ENCODE assay signal across 8 cellular contexts in the genomic region with DNA sequence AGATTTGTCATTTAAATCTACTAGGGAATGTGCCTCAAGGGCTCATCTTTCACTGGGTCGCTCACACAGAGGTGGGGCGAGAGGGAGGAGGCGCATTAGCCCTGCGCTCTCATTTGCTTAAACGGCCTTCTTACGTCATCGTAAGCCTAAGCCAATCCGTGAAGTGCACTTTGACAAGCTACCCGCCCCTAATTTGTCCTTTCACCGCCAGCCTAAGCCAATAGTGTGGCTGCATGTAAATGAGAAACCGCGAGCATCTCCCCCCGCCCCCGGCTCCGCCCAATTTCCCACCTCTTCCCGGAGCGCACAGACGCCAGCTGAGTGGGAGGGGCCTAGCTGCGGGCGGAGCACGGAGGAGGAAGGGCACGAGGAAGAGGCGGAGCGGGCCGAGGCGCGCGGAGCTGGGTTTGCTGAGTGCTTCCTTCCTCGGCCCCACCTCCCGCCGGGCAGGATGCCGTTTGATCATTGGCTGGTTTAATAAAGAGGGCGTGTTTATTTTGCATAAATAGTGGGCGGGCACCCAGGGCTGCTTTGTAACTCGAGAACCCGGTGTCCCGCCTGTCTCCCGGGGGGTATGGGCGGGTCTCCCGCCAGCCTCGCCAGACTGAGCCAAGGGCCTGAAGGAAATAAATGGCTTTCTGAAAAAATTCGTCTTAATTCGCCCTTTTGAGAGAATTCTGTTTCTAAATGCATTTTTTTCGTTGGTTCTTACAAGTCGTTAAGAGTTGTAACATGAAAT.
DNase-seq lines count a peak whose midpoint lies in the region; ATAC-seq, FAIRE-seq and TF ChIP-seq lines count a peak whose summit lies in the region.

No MANE protein-coding gene starts in this region.

- H2AFZ ChIP-seq in H9 (ENCODE audit: low read length) (no peak overlapping the region), trophoblast cell (ENCODE audit: insufficient read depth, low read length, poor library complexity) (no peak overlapping the region)

- intact Hi-C loops in aorta (cut with DNase I), result loop anchor here in 1 of 2 donors (10.0 kb wide), 2 partner anchors 502 to 992 kb away; no protein-coding TSS in a partner anchor

- no peak overlapping the region for H4K5ac ChIP-seq in H9 (ENCODE audit: insufficient read length, low read depth, low read length)

- no peak overlapping the region for H3T11ph ChIP-seq in H9 (ENCODE audit: low read length)

- H4K8ac ChIP-seq in H9 (replicated peaks; ENCODE audit: insufficient read length, low read depth, low read length) (no peak overlapping the region), trophoblast cell (ENCODE audit: low read depth, low read length) (no peak overlapping the region)

- DNase-seq in H9 (peak; percentile 100), LHCN-M2 (ENCODE audit: low read depth) (peak; percentile 100), RCC 7860 (ENCODE audit: low spot score) (peak; percentile 100), fibroblast of the aortic adventitia (ENCODE audit: low read depth) (peak; percentile 100), trophoblast cell (peak; percentile 100), aorta (peak; percentile 95 to 100)
- DNase-seq in activated T-cell treated with anti-CD3 and anti-CD28 coated beads, Interleukin-2, amount 50 U/mL, for 48 hours, result peak; percentile 97

- H3K27me3 Mint-ChIP-seq in H9 (ENCODE audit: low read depth), result peaks cover 39% of the 10 kb centered on the region

- H3K79me2 ChIP-seq in H9 (ENCODE audit: insufficient read depth, low read length) (no peaks in the 10 kb centered on the region), trophoblast cell (ENCODE audit: control insufficient read depth, insufficient read depth, low read length, poor library complexity) (no peaks in the 10 kb centered on the region)

- H3K4me3 ChIP-seq in fibroblast of the aortic adventitia (ENCODE audit: low read depth, low read length), result peak overlapping the region; percentile 39
- no peak overlapping the region for H3K4me3 ChIP-seq in trophoblast cell (ENCODE audit: low read depth, low read length)
- H3K4me3 ChIP-seq in aorta (ENCODE audit: low read length in 2 of 2), result no peak overlapping the region

- H3K4me1 ChIP-seq in H9 (ENCODE audit: insufficient read depth, low read length), result peaks cover 5% of the 10 kb centered on the region; the same call in 1 of the 2 replicates
- H3K4me1 ChIP-seq in trophoblast cell (ENCODE audit: control insufficient read depth in 1 of 2, insufficient read depth in 2 of 2, low read length in 2 of 2), result peaks cover 8 to 14% of the 10 kb centered on the region in 2 experiments
- no peaks in the 10 kb centered on the region for H3K4me1 ChIP-seq in aorta (ENCODE audit: control insufficient read depth in 1 of 2, insufficient read depth in 2 of 2, low read length in 2 of 2)

- peak; percentile 100 for FAIRE-seq in G401.6 (lab: Jason Lieb, UNC)
- peak; percentile 100 for FAIRE-seq in RCC 7860 (lab: Jason Lieb, UNC)

- H4K91ac ChIP-seq in H9 (ENCODE audit: insufficient read length, low read depth, low read length) (no peak overlapping the region), trophoblast cell (ENCODE audit: low read depth, low read length) (no peak overlapping the region)

- peak overlapping the region in 1 of 2 experiments; percentile 67; a peak in 2 of 5 replicates for H3K4me3 Mint-ChIP-seq in H9

- ATAC-seq in aorta (ENCODE audit: low FRiP score), result peak; percentile 97

- no peak overlapping the region for H2BK12ac ChIP-seq in H9 (ENCODE audit: insufficient read length, low read depth, low read length)
- H2BK12ac ChIP-seq in trophoblast cell (ENCODE audit: low read length), result no peak overlapping the region

- no CpG with 5 or more reads among the region's 45 CpGs for WGBS in H9 (ENCODE audit: extremely low coverage, insufficient read length, low lambda C conversion rate)
- no CpG with 5 or more reads among the region's 45 CpGs for WGBS in trophoblast cell (ENCODE audit: extremely low coverage, insufficient coverage, insufficient read length)
- WGBS in aorta, 2 donors, result 4 to 5% methylated on average over 38 to 45 of the region's 45 CpGs

- H3K4ac ChIP-seq in H9 (ENCODE audit: low read depth, low read length), result no peak overlapping the region
- no peak overlapping the region for H3K4ac ChIP-seq in trophoblast cell (ENCODE audit: low read depth, low read length)

- H2BK5ac ChIP-seq in H9 (ENCODE audit: insufficient read length, low read length) (no peak overlapping the region), trophoblast cell (ENCODE audit: low read depth, low read length, poor library complexity) (no peak overlapping the region)

- H2BK15ac ChIP-seq in H9 (ENCODE audit: low read depth, low read length), result no peak overlapping the region

- H2BK120ac ChIP-seq in H9 (ENCODE audit: low read depth, low read length, poor library complexity, severe bottlenecking) (no peak overlapping the region), trophoblast cell (ENCODE audit: insufficient read depth, low read length, poor library complexity) (no peak overlapping the region)

- H3K79me1 ChIP-seq in H9 (ENCODE audit: insufficient read depth, low read depth, low read length, poor library complexity, severe bottlenecking) (no peaks in the 10 kb centered on the region), trophoblast cell (ENCODE audit: low read length) (peaks cover 8% of the 10 kb centered on the region)

- no peaks in the 10 kb centered on the region for H3K36me3 Mint-ChIP-seq in H9 (ENCODE audit: insufficient read depth in 1 of 3, low read depth in 3 of 3)

- H3K9ac ChIP-seq in H9 (ENCODE audit: extremely low read depth, insufficient read length, low read length) (no peak overlapping the region), trophoblast cell (ENCODE audit: low read length) (no peak overlapping the region)

- H3K9me3 Mint-ChIP-seq in H9, result peaks cover 4 to 7% of the 10 kb centered on the region in 2 experiments; a peak in 2 of 5 replicates

- H3K27ac ChIP-seq in H9 (ENCODE audit: insufficient read length, low read depth, low read length) (no peak overlapping the region), trophoblast cell (ENCODE audit: low read depth, low read length) (no peak overlapping the region), aorta (ENCODE audit: low read depth in 1 of 2, low read length in 2 of 2) (no peak overlapping the region)

- no peak for TF ChIP-seq CTCF in H9 (conservative IDR thresholded peaks at IDR 0.05)
- TF ChIP-seq CTCF in fibroblast of the aortic adventitia (IDR thresholded peaks at IDR 0.05; ENCODE audit: insufficient read depth, low read length), result no peak

- no peak overlapping the region for H3K23ac ChIP-seq in H9 (ENCODE audit: insufficient read length, low read depth, low read length)
- H3K23ac ChIP-seq in trophoblast cell (ENCODE audit: low read length), result no peak overlapping the region

- H3K18ac ChIP-seq in H9 (ENCODE audit: insufficient read length, low read depth, low read length), result no peak overlapping the region
- H3K18ac ChIP-seq in trophoblast cell (ENCODE audit: low read length), result no peak overlapping the region

- H4K12ac ChIP-seq in trophoblast cell (ENCODE audit: low read depth, low read length), result no peak overlapping the region

- peaks cover 6% of the 10 kb centered on the region for H3K23me2 ChIP-seq in H9 (ENCODE audit: insufficient read length, low read depth, low read length, poor library complexity, severe bottlenecking)

- H3K36me3 ChIP-seq in trophoblast cell (ENCODE audit: control insufficient read depth in 1 of 2, insufficient read depth in 2 of 2, low read length in 2 of 2) (no peaks in the 10 kb centered on the region), aorta (ENCODE audit: control insufficient read depth in 1 of 2, insufficient read depth in 2 of 2, low read length in 1 of 2) (no peaks in the 10 kb centered on the region)

- H3K4me1 Mint-ChIP-seq in H9, result peaks cover 24 to 33% of the 10 kb centered on the region in 2 experiments

- H3K9me3 ChIP-seq in H9 (ENCODE audit: control insufficient read depth, low read depth, low read length), result no peaks in the 10 kb centered on the region
- no peaks in the 10 kb centered on the region for H3K9me3 ChIP-seq in trophoblast cell (ENCODE audit: insufficient read depth, low read depth, low read length)
- peaks cover 2% of the 10 kb centered on the region for H3K9me3 ChIP-seq in aorta (ENCODE audit: control insufficient read depth, low read length)

- peaks cover 41% of the 10 kb centered on the region for H3K27me3 ChIP-seq in H9 (ENCODE audit: insufficient read depth, low read length)
- peaks cover 15% of the 10 kb centered on the region for H3K27me3 ChIP-seq in trophoblast cell (ENCODE audit: insufficient read depth, low read length)
- peaks cover 0 to 4% of the 10 kb centered on the region in 2 donors for H3K27me3 ChIP-seq in aorta (ENCODE audit: control insufficient read depth in 1 of 2, insufficient read depth in 2 of 2, low read length in 1 of 2)

- H3K4me2 ChIP-seq in H9 (ENCODE audit: insufficient read depth, insufficient read length, low read length), result no peak overlapping the region
- H3K4me2 ChIP-seq in trophoblast cell (ENCODE audit: low read length), result peak overlapping the region; percentile 63

- no peak overlapping the region for H2BK20ac ChIP-seq in H9 (ENCODE audit: low read depth, low read length, poor library complexity, severe bottlenecking)

- H2AK5ac ChIP-seq in H9 (ENCODE audit: insufficient read length, low read length), result no peak overlapping the region
- no peak overlapping the region for H2AK5ac ChIP-seq in trophoblast cell (ENCODE audit: low read length)

- H3K56ac ChIP-seq in H9 (ENCODE audit: insufficient read length, low read depth, low read length), result no peak overlapping the region

- no peaks in the 10 kb centered on the region for H4K20me1 ChIP-seq in H9 (ENCODE audit: control insufficient read depth, insufficient read depth, insufficient read length)

- H3K14ac ChIP-seq in H9 (ENCODE audit: insufficient read depth, low read length), result no peak overlapping the region
- no peak overlapping the region for H3K14ac ChIP-seq in trophoblast cell (ENCODE audit: low read length)

- peak overlapping the region in 2 of 3 experiments; percentile 57 to 72; a peak in 1 of 7 replicates for H3K27ac Mint-ChIP-seq in H9
